ENCODE assay signal across 1 cellular context in the genomic region with DNA sequence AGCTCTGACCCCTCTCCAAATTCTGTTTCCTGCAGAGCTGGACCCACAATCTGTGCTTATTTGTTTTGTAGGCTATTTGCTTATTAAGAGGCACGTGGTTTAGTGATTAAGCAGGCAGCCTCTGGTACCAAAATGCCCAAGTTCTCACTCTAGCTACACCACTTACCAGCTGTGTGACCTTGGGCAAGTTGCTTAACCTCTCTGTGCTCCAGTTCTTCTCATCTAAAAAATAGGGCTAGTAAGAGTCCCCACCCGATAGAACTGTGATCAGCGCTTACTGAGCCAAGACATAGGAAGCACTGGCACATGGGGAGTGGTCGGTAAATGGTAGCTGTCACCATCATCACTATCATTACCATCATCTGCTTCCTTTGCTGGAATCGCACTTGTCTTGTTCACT.
TF ChIP-seq lines count a peak whose summit lies in the region.

No MANE protein-coding gene starts in this region.

TF ChIP-seq in K562, 482 proteins besides CTCF, POLR2A, EP300 and RAD21 (continued from another document):
- TF ChIP-seq KDM1A (IDR thresholded peaks at IDR 0.05) (peak; percentile 87 to 92), SMAD1 (IDR thresholded peaks at IDR 0.05; ENCODE audit: low read depth, low read length, partially characterized antibody) (no peak), CGGBP1 (CRISPR knock-in tag; IDR thresholded peaks at IDR 0.05) (no peak), ZNF444 (CRISPR knock-in tag; IDR thresholded peaks at IDR 0.05) (no peak), RBM25 (IDR thresholded peaks at IDR 0.05; ENCODE audit: low read depth, low read length, severe bottlenecking) (peak; percentile 99), ZNF239 (CRISPR knock-in tag; IDR thresholded peaks at IDR 0.05) (no peak), ZNF3 (CRISPR knock-in tag; IDR thresholded peaks at IDR 0.05) (no peak), HSF4 (CRISPR knock-in tag; IDR thresholded peaks at IDR 0.05; ENCODE audit: borderline replicate concordance) (no peak), ETV5 (CRISPR knock-in tag; IDR thresholded peaks at IDR 0.05; ENCODE audit: low read depth) (no peak), BRD9 (IDR thresholded peaks at IDR 0.05; ENCODE audit: low read depth, partially characterized antibody) (peak; percentile 53), GATA2 (CRISPR knock-in tag; IDR thresholded peaks at IDR 0.05) (no peak), POLR2G (IDR thresholded peaks at IDR 0.05; ENCODE audit: low read depth, low read length) (no peak), XRCC3 (IDR thresholded peaks at IDR 0.05) (no peak), ZNF79 (CRISPR knock-in tag; IDR thresholded peaks at IDR 0.05; ENCODE audit: low read depth) (no peak), PTBP1 (IDR thresholded peaks at IDR 0.05; ENCODE audit: low read depth, low read length) (peak; percentile 88), TCF15 (CRISPR knock-in tag; IDR thresholded peaks at IDR 0.05) (no peak), RCOR1 (IDR thresholded peaks at IDR 0.05; ENCODE audit: borderline replicate concordance in 1 of 2, low read depth in 2 of 2, low read length in 2 of 2) (peak; percentile 10 to 69; a peak in 2 of 4 replicates), ZNF586 (CRISPR knock-in tag; conservative IDR thresholded peaks at IDR 0.05) (no peak), CLOCK (CRISPR knock-in tag; IDR thresholded peaks at IDR 0.05; ENCODE audit: borderline replicate concordance) (no peak), ZFP36 (IDR thresholded peaks at IDR 0.05; ENCODE audit: low read depth, low read length, partially characterized antibody) (peak; percentile 94), BCOR (IDR thresholded peaks at IDR 0.05) (peak; percentile 98), NR2C1 (IDR thresholded peaks at IDR 0.05) (no peak), NR2C1 (tag; IDR thresholded peaks at IDR 0.05) (0 out of 2 replicates have a peak, but pooled peaks have one; percentile 6), TBP (optimal IDR thresholded peaks at IDR 0.05; ENCODE audit: low read depth, low read length) (no peak), ADNP (tag; IDR thresholded peaks at IDR 0.05) (peak; percentile 92), CBX1 (IDR thresholded peaks at IDR 0.05; ENCODE audit: low read depth) (peak; percentile 74; the same call in 1 of the 2 replicates), U2AF2 (optimal IDR thresholded peaks at IDR 0.05; ENCODE audit: low read depth, low read length) (no peak), ZC3H11A (IDR thresholded peaks at IDR 0.05; ENCODE audit: low read depth, low read length) (no peak), NR2C2 (CRISPR knock-in tag; IDR thresholded peaks at IDR 0.05) (no peak), NR2C2 (tag; IDR thresholded peaks at IDR 0.05) (no peak), THRAP3 (IDR thresholded peaks at IDR 0.05; ENCODE audit: borderline replicate concordance) (no peak), ZBED1 (IDR thresholded peaks at IDR 0.05) (no peak), THRB (CRISPR knock-in tag; conservative IDR thresholded peaks at IDR 0.05) (no peak)
- TF ChIP-seq, protein P1, sequence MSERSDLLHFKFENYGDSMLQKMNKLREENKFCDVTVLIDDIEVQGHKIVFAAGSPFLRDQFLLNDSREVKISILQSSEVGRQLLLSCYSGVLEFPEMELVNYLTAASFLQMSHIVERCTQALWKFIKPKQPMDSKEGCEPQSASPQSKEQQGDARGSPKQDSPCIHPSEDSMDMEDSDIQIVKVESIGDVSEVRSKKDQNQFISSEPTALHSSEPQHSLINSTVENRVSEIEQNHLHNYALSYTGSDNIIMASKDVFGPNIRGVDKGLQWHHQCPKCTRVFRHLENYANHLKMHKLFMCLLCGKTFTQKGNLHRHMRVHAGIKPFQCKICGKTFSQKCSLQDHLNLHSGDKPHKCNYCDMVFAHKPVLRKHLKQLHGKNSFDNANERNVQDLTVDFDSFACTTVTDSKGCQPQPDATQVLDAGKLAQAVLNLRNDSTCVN (CRISPR knock-in tag; IDR thresholded peaks at IDR 0.05) = no peak
- TF ChIP-seq, protein P2, sequence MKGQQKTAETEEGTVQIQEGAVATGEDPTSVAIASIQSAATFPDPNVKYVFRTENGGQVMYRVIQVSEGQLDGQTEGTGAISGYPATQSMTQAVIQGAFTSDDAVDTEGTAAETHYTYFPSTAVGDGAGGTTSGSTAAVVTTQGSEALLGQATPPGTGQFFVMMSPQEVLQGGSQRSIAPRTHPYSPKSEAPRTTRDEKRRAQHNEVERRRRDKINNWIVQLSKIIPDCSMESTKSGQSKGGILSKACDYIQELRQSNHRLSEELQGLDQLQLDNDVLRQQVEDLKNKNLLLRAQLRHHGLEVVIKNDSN (CRISPR knock-in tag; IDR thresholded peaks at IDR 0.05) = no peak
